ENCODE assay signal across 16 cellular contexts in genomic region chr18:22185298-22185697, GRCh38. TPM values are rescaled to one million over a fixed set of nuclear protein-coding genes. Genes with fewer than 3 reads are reported as not detected.
A peak's percentile ranks its signal among the peaks of the same experiment; 100 is the strongest.
DNase-seq lines count a peak whose midpoint lies in the region; ATAC-seq and TF ChIP-seq lines count a peak whose summit lies in the region.
"Had no signal": no experiment of that assay in that cellular context is flagged by ENCODE, and none has a peak within 500 bp of the region (broad histone marks: within the 10 kb centered on the region; RNA-seq: fewer than 3 reads in every experiment).

No MANE protein-coding gene starts in this region.

- H3K79me2 ChIP-seq in PC-3 (ENCODE audit: low read length): no peaks in the 10 kb centered on the region

- no peaks in the 10 kb centered on the region for H3F3A ChIP-seq in PC-3 (ENCODE audit: low read length, unreplicated experiment)

- POLR2A ChIA-PET in PC-3 (lab: Charles Lee; ENCODE audit: unreplicated experiment): no interaction called here

- no peaks in the 10 kb centered on the region for H3K27me3 Mint-ChIP-seq in Calu3 (ENCODE audit: unreplicated experiment)

- H3K27me3 ChIP-seq in RWPE2 (ENCODE audit: insufficient read depth, poor library complexity, severe bottlenecking) (no peaks in the 10 kb centered on the region), muscle layer of duodenum (ENCODE audit: low read depth, low read length) (no peaks in the 10 kb centered on the region), PC-3 (ENCODE audit: low read length) (no peaks in the 10 kb centered on the region)
- H3K27me3 ChIP-seq: thyroid gland had no signal

- H3K4me1 Mint-ChIP-seq in Calu3 (ENCODE audit: low read depth, unreplicated experiment): peaks cover 72% of the 10 kb centered on the region
- H3K4me1 Mint-ChIP-seq: activated B cell treated with CpG ODN at 0.5 μM for 24 hours; activated CD8-positive, alpha-beta memory T cell treated with anti-CD3 and anti-CD28 coated beads, Interleukin-2, amount 10 ng/mL, durations not matched to agents 7 days and 5 days had no signal

- ATAC-seq in RWPE2 (ENCODE audit: low read depth) (no peak), Right ventricle myocardium superior (ENCODE audit: poor library complexity) (peak; percentile 52), HG03439 (IDR thresholded peaks at IDR 0.05; ENCODE audit: unreplicated experiment) (no peak), PC-3 (no peak)
- ATAC-seq: activated CD8-positive, alpha-beta memory T cell treated with anti-CD3 and anti-CD28 coated beads, Interleukin-2, amount 10 ng/mL, durations not matched to agents 7 days and 5 days; gastrocnemius medialis had no signal

- no peak for DNase-seq in Calu3
- no peak for DNase-seq in RWPE2 (ENCODE audit: low spot score)
- peak; percentile 69 for DNase-seq in Right ventricle myocardium superior
- DNase-seq in DMS53 (lab: John Stamatoyannopoulos, UW): no peak
- no peak for DNase-seq in kidney glomerular epithelial cell (lab: John Stamatoyannopoulos, UW)
- no peak for DNase-seq in PC-3
- DNase-seq: activated B cell treated with CpG ODN at 0.5 μM for 24 hours; activated CD8-positive, alpha-beta memory T cell treated with anti-CD3 and anti-CD28 coated beads, Interleukin-2, amount 10 ng/mL, durations not matched to agents 7 days and 5 days; activated gamma-delta T cell treated with Interleukin-2 at 50 U/mL for 16 hours; effector memory CD4-positive, alpha-beta T cell; gastrocnemius medialis; stimulated activated CD4-positive, alpha-beta T cell treated with anti-CD3 and anti-CD28 coated beads, Interleukin-1b, Interleukin-23, amount 100 ng/mL, for 48 hours; thyroid gland had no signal

- H3K27ac ChIP-seq in RWPE2 (ENCODE audit: poor library complexity, severe bottlenecking) (peak overlapping the region; percentile 67), muscle layer of duodenum (ENCODE audit: low read length) (peak overlapping the region; percentile 62), PC-3 (ENCODE audit: low read length) (no peak overlapping the region)
- H3K27ac ChIP-seq: gastrocnemius medialis, thyroid gland had no signal

- H3K9me2 ChIP-seq in PC-3 (replicated peaks; ENCODE audit: low read length): no peaks in the 10 kb centered on the region

- BruUV-seq in Calu3 (replicated peaks; lab: Mats Ljungman, UMichigan) (no TSS peak), PC-3 (replicated peaks; lab: Mats Ljungman, UMichigan) (no TSS peak)

- no peaks in the 10 kb centered on the region for H3K9me3 Mint-ChIP-seq in Calu3 (ENCODE audit: low read depth, unreplicated experiment)
- H3K9me3 Mint-ChIP-seq: activated B cell treated with CpG ODN at 0.5 μM for 24 hours had no signal

- TF ChIP-seq CTCF in Calu3 (IDR thresholded peaks at IDR 0.05; ENCODE audit: unreplicated experiment) (no peak), RWPE2 (IDR thresholded peaks at IDR 0.05; ENCODE audit: poor library complexity, severe bottlenecking) (no peak), PC-3 (conservative IDR thresholded peaks at IDR 0.05; ENCODE audit: low read depth, low read length) (no peak)

- peak overlapping the region; percentile 58 for H3K4me3 Mint-ChIP-seq in Calu3 (ENCODE audit: low read depth, unreplicated experiment)
- H3K4me3 Mint-ChIP-seq: activated B cell treated with CpG ODN at 0.5 μM for 24 hours; activated CD8-positive, alpha-beta memory T cell treated with anti-CD3 and anti-CD28 coated beads, Interleukin-2, amount 10 ng/mL, durations not matched to agents 7 days and 5 days had no signal

- intact Hi-C loops in Calu3 (cut with micrococcal nuclease; ENCODE audit: unreplicated experiment): loop anchor here (10.0 kb wide), 2 partner anchors 250 to 530 kb away; no protein-coding TSS in a partner anchor
- intact Hi-C loops in Right ventricle myocardium superior (cut with DNase I): no loop called here
- intact Hi-C loops in PC-3 (cut with micrococcal nuclease): no loop called here

- H3K4me3 ChIP-seq in RWPE2 (ENCODE audit: severe bottlenecking) (no peak overlapping the region), muscle layer of duodenum (ENCODE audit: low read depth in 1 of 2, low read length in 2 of 2) (no peak overlapping the region), PC-3 (ENCODE audit: low read length) (no peak overlapping the region)
- H3K4me3 ChIP-seq: gastrocnemius medialis, thyroid gland had no signal

- no peak overlapping the region for H2AFZ ChIP-seq in PC-3 (ENCODE audit: low read length)

- no peaks in the 10 kb centered on the region; the same call in 1 of the 2 replicates for H4K20me1 ChIP-seq in PC-3 (ENCODE audit: low read length)

- H3K36me3 ChIP-seq in RWPE2 (ENCODE audit: low read depth) (peaks cover 51% of the 10 kb centered on the region), muscle layer of duodenum (ENCODE audit: control insufficient read depth in 1 of 2, insufficient read depth in 2 of 2, low read length in 2 of 2) (peaks cover 0 to 3% of the 10 kb centered on the region in 2 donors), PC-3 (ENCODE audit: low read depth, low read length) (peaks cover 33% of the 10 kb centered on the region; the same call in 1 of the 2 replicates)
- H3K36me3 ChIP-seq: gastrocnemius medialis had no signal

- no peak overlapping the region for H3K4me2 ChIP-seq in PC-3 (ENCODE audit: low read length)

- H3K36me3 Mint-ChIP-seq in Calu3 (ENCODE audit: insufficient read depth, unreplicated experiment): peaks cover 96% of the 10 kb centered on the region
- H3K36me3 Mint-ChIP-seq: activated CD8-positive, alpha-beta memory T cell treated with anti-CD3 and anti-CD28 coated beads, Interleukin-2, amount 10 ng/mL, durations not matched to agents 7 days and 5 days had no signal

- H3K27ac Mint-ChIP-seq in Calu3 (ENCODE audit: unreplicated experiment): peak overlapping the region; percentile 93
- H3K27ac Mint-ChIP-seq: activated B cell treated with CpG ODN at 0.5 μM for 24 hours; activated CD8-positive, alpha-beta memory T cell treated with anti-CD3 and anti-CD28 coated beads, Interleukin-2, amount 10 ng/mL, durations not matched to agents 7 days and 5 days had no signal

- H3K4me1 ChIP-seq in RWPE2 (ENCODE audit: insufficient read depth, poor library complexity, severe bottlenecking) (peaks cover 40% of the 10 kb centered on the region), muscle layer of duodenum (ENCODE audit: control insufficient read depth in 1 of 2, insufficient read depth in 2 of 2, low read length in 2 of 2) (no peaks in the 10 kb centered on the region), PC-3 (ENCODE audit: insufficient read depth, low read length) (no peaks in the 10 kb centered on the region; the same call in 1 of the 2 replicates)
- H3K4me1 ChIP-seq: gastrocnemius medialis, thyroid gland had no signal

- no peaks in the 10 kb centered on the region for H3K9me3 ChIP-seq in RWPE2 (ENCODE audit: severe bottlenecking)
- H3K9me3 ChIP-seq in muscle layer of duodenum (ENCODE audit: control insufficient read depth in 1 of 2, low read length in 2 of 2): no peaks in the 10 kb centered on the region
- no peaks in the 10 kb centered on the region for H3K9me3 ChIP-seq in PC-3 (ENCODE audit: low read length)
- H3K9me3 ChIP-seq: gastrocnemius medialis, thyroid gland had no signal

- CTCF ChIA-PET in Calu3 (lab: Charles Lee) (interaction anchor here (0.6 to 3.5 kb wide), 6 partner anchors 9 to 378 kb away, joined by 3 to 21 read pairs (median 4); no protein-coding TSS in a partner anchor), PC-3 (lab: Charles Lee) (no interaction called here)

- no peak overlapping the region for H3K9ac ChIP-seq in PC-3 (ENCODE audit: low read length)

RNA-seq across cellular contexts. Expression of gene GATA6, which starts 15.9 kb away (rescaled TPM):
- 54.6 and 58.4 TPM in 2 replicates for total RNA-seq in Calu3 (2022)
- 56.0 TPM for total RNA-seq in Right ventricle myocardium superior
- 19.4 and 24.1 TPM in 2 replicates for total RNA-seq in PC-3 (2014; rRNA removed)
- total RNA-seq: activated B cell treated with CpG ODN at 0.5 μM for 24 hours; activated CD8-positive, alpha-beta memory T cell treated with anti-CD3 and anti-CD28 coated beads, Interleukin-2, amount 10 ng/mL, durations not matched to agents 7 days and 5 days; T-helper 1 cell treated with Interleukin-12 subunit alpha and Interleukin-12 subunit beta and Interleukin-4 antibody, amounts not matched to agents 30 ng/mL and 1 ng/mL, for 36 hours had no signal
